In the genomic region with DNA sequence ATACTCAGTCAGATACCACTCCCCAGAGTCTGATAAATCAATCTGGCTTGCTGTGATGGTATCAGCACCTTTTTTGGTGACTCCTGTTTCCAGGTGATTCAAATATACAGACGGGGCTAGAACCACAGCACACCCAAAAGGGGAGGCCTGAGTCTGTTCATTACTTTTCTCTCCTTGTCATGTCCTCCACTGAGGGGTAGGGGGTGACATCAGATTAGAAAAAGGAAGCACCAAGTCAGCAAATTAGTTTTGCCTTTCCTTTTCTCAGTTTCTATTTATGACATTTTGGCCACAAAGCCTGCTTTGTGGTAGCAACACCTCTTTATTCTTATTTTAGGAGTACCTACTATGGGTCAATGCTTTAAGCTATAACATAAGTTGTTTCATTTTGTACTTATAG, we compare ENCODE assay signal across 1 cellular context.
TF ChIP-seq lines count a peak whose summit lies in the region.

No MANE protein-coding gene starts in this region.

TF ChIP-seq in SK-N-SH treated with all-trans-retinoic acid at 6 μM for 48 hours, 23 proteins besides CTCF, POLR2A, EP300 and RAD21 (continued from another document):
- no peak for TF ChIP-seq POU6F1 (CRISPR knock-in tag; IDR thresholded peaks at IDR 0.05; ENCODE audit: borderline replicate concordance, low read depth)
- TF ChIP-seq TOX (CRISPR knock-in tag; IDR thresholded peaks at IDR 0.05; ENCODE audit: borderline replicate concordance): no peak
